Comparison of ENCODE assay signal across 1 cellular context in genomic region chr17:1003633-1003971, GRCh38.
TF ChIP-seq lines count a peak whose summit lies in the region.

No MANE protein-coding gene starts in this region.

TF ChIP-seq in HepG2, 621 proteins besides CTCF, POLR2A, EP300 and RAD21:
- TF ChIP-seq AGO2 (optimal IDR thresholded peaks at IDR 0.05; ENCODE audit: low read depth, low read length) (peak; percentile 67), KDM2A (CRISPR knock-in tag; IDR thresholded peaks at IDR 0.05; ENCODE audit: borderline replicate concordance, low read depth) (no peak)
